ENCODE assay signal across 8 cellular contexts in genomic region chr2:174326880-174327558, GRCh38. TPM values are rescaled to one million over a fixed set of nuclear protein-coding genes. Genes with fewer than 3 reads are reported as not detected.
A peak's percentile ranks its signal among the peaks of the same experiment; 100 is the strongest.
DNase-seq lines count a peak whose midpoint lies in the region; ATAC-seq and TF ChIP-seq lines count a peak whose summit lies in the region.

No MANE protein-coding gene starts in this region.

- H3K9me3 ChIP-seq in ES-I3 (ENCODE audit: control insufficient read depth, insufficient read depth, low read length) (no peaks in the 10 kb centered on the region), Peyer's patch (no peaks in the 10 kb centered on the region)

- H3K4me1 ChIP-seq in ES-I3 (ENCODE audit: insufficient read depth, low read length) (peaks cover 8% of the 10 kb centered on the region), Peyer's patch (peaks cover 6 to 29% (median 14%) of the 10 kb centered on the region in 4 donors)

- H3K4me3 ChIP-seq in Peyer's patch (peak overlapping the region in 3 of 4 donors; percentile 39 to 47 (median 46)), epithelial cell of esophagus (ENCODE audit: low read length) (peak overlapping the region; percentile 43)

- DNase-seq in Peyer's patch (peak in 1 of 3 donors; percentile 50), epithelial cell of esophagus (ENCODE audit: low read depth) (no peak), omental fat pad (ENCODE audit: low spot score) (no peak), EL (no peak), NCI-H69 (lab: John Stamatoyannopoulos, UW) (no peak), NCI-H2029 (lab: John Stamatoyannopoulos, UW) (no peak)

- peak overlapping the region; percentile 56; the same call in 1 of the 2 replicates for H3K9ac ChIP-seq in ES-I3 (ENCODE audit: low read depth, low read length)

- no peak for TF ChIP-seq POLR2A in Peyer's patch (IDR thresholded peaks at IDR 0.05)

- TF ChIP-seq CTCF in Peyer's patch (IDR thresholded peaks at IDR 0.05) (no peak), epithelial cell of esophagus (IDR thresholded peaks at IDR 0.05; ENCODE audit: insufficient read depth, low read depth, low read length, missing control alignments) (no peak), omental fat pad (IDR thresholded peaks at IDR 0.05) (no peak)

- ATAC-seq in omental fat pad (ENCODE audit: low FRiP score) (peak; percentile 10), HG03196 (IDR thresholded peaks at IDR 0.05; ENCODE audit: unreplicated experiment) (no peak)

- peaks cover 0 to 61% of the 10 kb centered on the region in 2 donors for H3K27me3 ChIP-seq in Peyer's patch

- H3K36me3 ChIP-seq in ES-I3 (ENCODE audit: insufficient read depth, low read length) = no peaks in the 10 kb centered on the region
- H3K36me3 ChIP-seq in Peyer's patch = no peaks in the 10 kb centered on the region

- no peak overlapping the region for H3K27ac ChIP-seq in Peyer's patch

RNA-seq across cellular contexts. Expression of gene SP9, which starts 7.7 kb away (rescaled TPM):
- total RNA-seq in Peyer's patch (not detected), omental fat pad (not detected)
